21 cellular contexts compared by ENCODE assay signal in the genomic region with DNA sequence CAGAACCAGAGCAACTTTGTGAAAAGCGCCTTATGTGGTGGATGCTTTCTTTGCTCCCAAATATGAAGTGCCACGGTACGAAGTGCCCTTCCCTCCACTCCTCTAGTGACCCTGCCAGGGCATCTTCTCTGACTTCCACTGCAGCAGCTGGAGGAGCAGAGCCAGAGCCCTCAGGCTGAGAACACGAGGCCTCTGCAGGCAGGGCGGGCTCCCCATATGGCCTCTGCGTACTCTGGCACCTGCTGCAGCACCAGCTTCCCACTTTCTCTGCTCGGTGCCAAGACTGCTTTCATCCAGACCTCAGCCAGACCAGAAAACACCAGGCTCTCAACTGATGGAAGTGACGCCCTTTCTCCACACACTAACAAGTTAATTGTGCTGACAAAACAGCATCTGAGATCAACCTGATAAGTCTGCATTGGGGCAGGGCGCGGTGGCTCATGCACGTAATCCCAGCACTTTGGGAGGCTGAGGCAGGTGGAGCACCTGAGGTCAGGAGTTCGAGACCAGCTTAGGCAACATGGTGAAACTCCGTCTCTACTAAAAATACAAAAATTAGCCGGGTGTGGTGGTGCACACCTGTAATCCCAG.
"Had no signal": no experiment of that assay in that cellular context is flagged by ENCODE, and none has a peak within 500 bp of the region (broad histone marks: within the 10 kb centered on the region; RNA-seq: fewer than 3 reads in every experiment).

No MANE protein-coding gene starts in this region.

- H3K27me3 Mint-ChIP-seq: naive B cell, progenitor cell of endocrine pancreas had no signal

- ATAC-seq: gastroesophageal sphincter, left colon, left ventricle myocardium superior, pancreas, right cardiac atrium had no signal

- DNase-seq: dermis blood vessel endothelial cell; esophagus squamous epithelium; left colon; left ventricle myocardium superior; mesenchymal stem cell; midbrain; naive B cell; occipital lobe; pancreas; right cardiac atrium; small intestine; stimulated activated CD4-positive, alpha-beta T cell treated with anti-CD3 and anti-CD28 coated beads, Interleukin-12 subunit alpha, Interleukin-12 subunit beta, amount 100 ng/mL, for 4 hours; stimulated activated naive CD4-positive, alpha-beta T cell; stomach; transverse colon had no signal

- H3K27ac Mint-ChIP-seq: naive B cell, nephron, progenitor cell of endocrine pancreas had no signal

- H3K27ac ChIP-seq: esophagus squamous epithelium, gastroesophageal sphincter, hepatocyte, pancreas, stomach, thoracic aorta, transverse colon had no signal

- H3K27me3 ChIP-seq: esophagus squamous epithelium, gastroesophageal sphincter, hepatocyte, pancreas, stomach, transverse colon had no signal

- H3K4me1 Mint-ChIP-seq: nephron had no signal

- H3K9me3 Mint-ChIP-seq: naive B cell, nephron had no signal

- H3K9me3 ChIP-seq: esophagus squamous epithelium, gastroesophageal sphincter, pancreas, stomach, thoracic aorta, transverse colon had no signal

- H3K4me3 Mint-ChIP-seq: naive B cell, nephron had no signal

- H3K4me1 ChIP-seq: esophagus squamous epithelium, gastroesophageal sphincter, pancreas, stomach, transverse colon had no signal

- H3K4me3 ChIP-seq: esophagus squamous epithelium, gastroesophageal sphincter, hepatocyte, lung, pancreas, stomach, thoracic aorta, transverse colon had no signal
